8 cellular contexts compared by ENCODE assay signal in genomic region chr2:10329880-10330699, GRCh38. TPM values are rescaled to one million over a fixed set of nuclear protein-coding genes. Genes with fewer than 3 reads are reported as not detected.
DNase-seq lines count a peak whose midpoint lies in the region; ATAC-seq, FAIRE-seq and TF ChIP-seq lines count a peak whose summit lies in the region.

No MANE protein-coding gene starts in this region.

- no peaks in the 10 kb centered on the region for H3K27me3 Mint-ChIP-seq in activated CD8-positive, alpha-beta T cell treated with anti-CD3 and anti-CD28 coated beads for 36 hours
- H3K27me3 Mint-ChIP-seq in stimulated activated memory B cell treated with anti-CD40 and anti-IgM and Interleukin-4, amounts not matched to agents 10 μg/mL and 1 μg/mL and 100 μg/mL, for 72 hours, result no peaks in the 10 kb centered on the region

- H3K9me3 Mint-ChIP-seq in activated CD8-positive, alpha-beta T cell treated with anti-CD3 and anti-CD28 coated beads for 36 hours, result peaks cover 2% of the 10 kb centered on the region
- peaks cover 3% of the 10 kb centered on the region for H3K9me3 Mint-ChIP-seq in stimulated activated memory B cell treated with anti-CD40 and anti-IgM and Interleukin-4, amounts not matched to agents 10 μg/mL and 1 μg/mL and 100 μg/mL, for 72 hours

- H3K4me1 Mint-ChIP-seq in activated CD8-positive, alpha-beta T cell treated with anti-CD3 and anti-CD28 coated beads for 36 hours (ENCODE audit: low read depth), result peaks cover 83% of the 10 kb centered on the region
- peaks cover 86% of the 10 kb centered on the region for H3K4me1 Mint-ChIP-seq in stimulated activated memory B cell treated with anti-CD40 and anti-IgM and Interleukin-4, amounts not matched to agents 10 μg/mL and 1 μg/mL and 100 μg/mL, for 72 hours

- POLR2A ChIA-PET in activated CD8-positive, alpha-beta T cell treated with anti-CD3 and anti-CD28 coated beads for 36 hours (lab: Charles Lee), result interaction anchor here (0.7 to 5.7 kb wide), 10 partner anchors 12 to 205 kb away, joined by 3 to 59 read pairs (median 5); partner anchors contain the start of genes HPCAL1 and ODC1

- intact Hi-C loops in activated CD8-positive, alpha-beta T cell treated with anti-CD3 and anti-CD28 coated beads for 36 hours (cut with micrococcal nuclease), result loop anchor here (2.0 kb wide), 1 partner anchor 79 kb away; no protein-coding TSS in a partner anchor

- peaks cover 34% of the 10 kb centered on the region for H3K36me3 Mint-ChIP-seq in activated CD8-positive, alpha-beta T cell treated with anti-CD3 and anti-CD28 coated beads for 36 hours (ENCODE audit: low read depth)
- H3K36me3 Mint-ChIP-seq in stimulated activated memory B cell treated with anti-CD40 and anti-IgM and Interleukin-4, amounts not matched to agents 10 μg/mL and 1 μg/mL and 100 μg/mL, for 72 hours, result peaks cover 7% of the 10 kb centered on the region

- no peak for ATAC-seq in activated CD8-positive, alpha-beta T cell treated with anti-CD3 and anti-CD28 coated beads for 36 hours
- no peak for ATAC-seq in stimulated activated memory B cell treated with anti-CD40 and anti-IgM and Interleukin-4, amounts not matched to agents 10 μg/mL and 1 μg/mL and 100 μg/mL, for 72 hours
- ATAC-seq in left lobe of liver, result no peak
- ATAC-seq in HG03520 (IDR thresholded peaks at IDR 0.05; ENCODE audit: unreplicated experiment), result no peak
- no peak for ATAC-seq in HG03460 (IDR thresholded peaks at IDR 0.05; ENCODE audit: unreplicated experiment)

- peak; percentile 48 for DNase-seq in HTR-8/SVneo (ENCODE audit: insufficient read length, low spot score)
- peak; percentile 39 for DNase-seq in activated CD8-positive, alpha-beta T cell treated with anti-CD3 and anti-CD28 coated beads for 36 hours
- DNase-seq in foreskin melanocyte, result peak; percentile 34
- DNase-seq in left lobe of liver (ENCODE audit: low spot score), result no peak
- DNase-seq in OCI-M2 (lab: John Stamatoyannopoulos, UW; ENCODE audit: unreplicated experiment), result no peak

- no peak for FAIRE-seq in HTR-8/SVneo (lab: Jason Lieb, UNC)

- CTCF ChIA-PET in activated CD8-positive, alpha-beta T cell treated with anti-CD3 and anti-CD28 coated beads for 36 hours (lab: Charles Lee), result interaction anchor here (1.8 to 7.2 kb wide), 4 partner anchors 23 to 105 kb away, joined by 5 to 61 read pairs (median 32); partner anchors contain the start of gene HPCAL1

- H3K27ac Mint-ChIP-seq in activated CD8-positive, alpha-beta T cell treated with anti-CD3 and anti-CD28 coated beads for 36 hours, result peak overlapping the region; percentile 91
- H3K27ac Mint-ChIP-seq in stimulated activated memory B cell treated with anti-CD40 and anti-IgM and Interleukin-4, amounts not matched to agents 10 μg/mL and 1 μg/mL and 100 μg/mL, for 72 hours, result peak overlapping the region; percentile 93

- no peak for TF ChIP-seq CTCF in activated CD8-positive, alpha-beta T cell treated with anti-CD3 and anti-CD28 coated beads for 36 hours (IDR thresholded peaks at IDR 0.05)

- H3K4me3 Mint-ChIP-seq in activated CD8-positive, alpha-beta T cell treated with anti-CD3 and anti-CD28 coated beads for 36 hours, result peak overlapping the region; percentile 94
- H3K4me3 Mint-ChIP-seq in stimulated activated memory B cell treated with anti-CD40 and anti-IgM and Interleukin-4, amounts not matched to agents 10 μg/mL and 1 μg/mL and 100 μg/mL, for 72 hours, result peak overlapping the region; percentile 79

RNA-seq across cellular contexts. Expression of gene HPCAL1, which starts 27.4 kb away (rescaled TPM):
- total RNA-seq in activated CD8-positive, alpha-beta T cell treated with anti-CD3 and anti-CD28 coated beads for 36 hours, result 100 to 1,000 TPM; 166 to 170 TPM
- 27.5 TPM for total RNA-seq in left lobe of liver

Comparison
In these comparisons a context has a peak if more than half of its experiments do, and no peak if none do; other contexts are left out.
1. DNase-seq: peak in HTR-8/SVneo (single experiment), activated CD8-positive, alpha-beta T cell treated with anti-CD3 and anti-CD28 coated beads for 36 hours (single experiment) and foreskin melanocyte (single experiment); none in left lobe of liver (single experiment) and OCI-M2 (single experiment).